In the genomic region with DNA sequence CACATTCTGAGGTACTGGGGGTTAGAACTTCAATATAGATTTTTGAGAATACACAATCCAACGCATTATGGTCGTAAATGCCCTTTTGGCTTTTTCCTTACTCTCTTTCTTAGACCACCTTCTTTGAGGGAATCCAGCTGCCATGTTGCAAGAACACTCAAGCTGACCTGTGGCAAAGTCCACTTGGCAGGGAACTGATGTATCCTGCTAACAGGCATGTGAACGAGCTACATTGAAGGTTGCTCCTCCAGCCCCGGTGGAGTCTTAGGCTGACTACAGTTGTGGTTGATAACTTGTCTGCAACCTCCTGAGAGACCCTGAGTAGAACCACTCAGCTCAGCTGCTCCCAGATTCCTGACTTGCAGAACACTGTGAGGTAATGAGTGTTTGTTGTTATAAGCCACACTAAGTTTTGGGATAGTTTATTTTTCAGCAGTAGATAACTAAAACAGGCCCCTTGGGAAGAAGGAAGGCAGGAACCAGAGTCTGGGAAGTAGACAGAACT, we compare ENCODE assay signal across 19 cellular contexts.
DNase-seq lines count a peak whose midpoint lies in the region; ATAC-seq, FAIRE-seq and TF ChIP-seq lines count a peak whose summit lies in the region.
"Had no signal": no experiment of that assay in that cellular context is flagged by ENCODE, and none has a peak within 500 bp of the region (broad histone marks: within the 10 kb centered on the region; RNA-seq: fewer than 3 reads in every experiment).

No MANE protein-coding gene starts in this region.

- H3K36me3 ChIP-seq in HepG2 (replicated peaks in 1 of 2; ENCODE audit: control insufficient read depth in 1 of 2, insufficient read depth in 2 of 2, low read length in 2 of 2) (no peaks in the 10 kb centered on the region), right lobe of liver (no peaks in the 10 kb centered on the region), esophagus muscularis mucosa (no peaks in the 10 kb centered on the region), small intestine (ENCODE audit: control insufficient read depth in 2 of 2, insufficient read depth in 2 of 2, low read length in 2 of 2) (no peaks in the 10 kb centered on the region), right atrium auricular region (no peaks in the 10 kb centered on the region)

- ATAC-seq in HepG2 (no peak), right lobe of liver (no peak), GM21367 (IDR thresholded peaks at IDR 0.05; ENCODE audit: unreplicated experiment) (no peak)
- ATAC-seq: A549 had no signal

- no peak overlapping the region for H2AFZ ChIP-seq in HepG2 (ENCODE audit: low read length)

- TF ChIP-seq EP300 in HepG2 (IDR thresholded peaks at IDR 0.05; ENCODE audit: low read depth in 2 of 2, low read length in 2 of 2) (no peak), HepG2 (CRISPR knock-in tag; IDR thresholded peaks at IDR 0.05; ENCODE audit: borderline replicate concordance) (no peak), esophagus muscularis mucosa (IDR thresholded peaks at IDR 0.05) (no peak)

- intact Hi-C loops in HepG2 (cut with micrococcal nuclease; ENCODE audit: unreplicated experiment) (no loop called here), right lobe of liver (cut with DNase I) (no loop called here), esophagus muscularis mucosa (cut with DNase I) (no loop called here)

- H3K4me1 ChIP-seq in HepG2 (ENCODE audit: insufficient read depth, low read length): no peaks in the 10 kb centered on the region
- H3K4me1 ChIP-seq in right lobe of liver: no peaks in the 10 kb centered on the region
- no peaks in the 10 kb centered on the region for H3K4me1 ChIP-seq in esophagus muscularis mucosa
- no peaks in the 10 kb centered on the region for H3K4me1 ChIP-seq in small intestine (ENCODE audit: control insufficient read depth in 2 of 2, insufficient read depth in 1 of 2, low read depth in 1 of 2, low read length in 1 of 2)
- H3K4me1 ChIP-seq in right atrium auricular region: no peaks in the 10 kb centered on the region
- H3K4me1 ChIP-seq: A549, Caco-2 had no signal

- TF ChIP-seq RAD21 in HepG2 (CRISPR knock-in tag; IDR thresholded peaks at IDR 0.05): no peak

- no peak for TF ChIP-seq CTCF in HepG2 (CRISPR knock-in tag; IDR thresholded peaks at IDR 0.05)
- no peak for TF ChIP-seq CTCF in right lobe of liver (IDR thresholded peaks at IDR 0.05)
- TF ChIP-seq CTCF in esophagus muscularis mucosa (IDR thresholded peaks at IDR 0.05): no peak
- no peak for TF ChIP-seq CTCF in right atrium auricular region (IDR thresholded peaks at IDR 0.05)
- no peak for TF ChIP-seq CTCF in GM13977 (IDR thresholded peaks at IDR 0.05; ENCODE audit: extremely low read depth, insufficient read depth, missing control alignments)

- TF ChIP-seq POLR2A in HepG2 (IDR thresholded peaks at IDR 0.05; ENCODE audit: insufficient read depth in 1 of 2, low read depth in 2 of 2, low read length in 2 of 2) (no peak), right lobe of liver (IDR thresholded peaks at IDR 0.05) (no peak), esophagus muscularis mucosa (IDR thresholded peaks at IDR 0.05; ENCODE audit: low read depth) (no peak)

- H3K79me2 ChIP-seq in HepG2 (ENCODE audit: insufficient read depth, low read length): no peaks in the 10 kb centered on the region

- no peak overlapping the region for H3K9ac ChIP-seq in HepG2 (ENCODE audit: insufficient read depth, low read depth, low read length)

- no peaks in the 10 kb centered on the region for H4K20me1 ChIP-seq in HepG2 (ENCODE audit: insufficient read depth, low read length)

- no peak for FAIRE-seq in HepG2 (lab: Jason Lieb, UNC)
- no peak for FAIRE-seq in small intestine (lab: Jason Lieb, UNC)
- FAIRE-seq: A549, D721Med, G401.6, GM12891, H54 had no signal

- H3K4me2 ChIP-seq in HepG2 (ENCODE audit: low read depth, low read length): no peak overlapping the region
- H3K4me2 ChIP-seq: A549 had no signal

- H3K4me3 ChIP-seq in HepG2 (replicated peaks in 1 of 3; ENCODE audit: insufficient read depth in 1 of 3, low read depth in 2 of 3, low read length in 3 of 3) (no peak overlapping the region), right lobe of liver (no peak overlapping the region), esophagus muscularis mucosa (no peak overlapping the region), small intestine (ENCODE audit: low read depth in 1 of 2, low read length in 2 of 2) (no peak overlapping the region), right atrium auricular region (no peak overlapping the region)
- H3K4me3 ChIP-seq: A549 had no signal

- in situ Hi-C loops in HepG2 (cut with HindIII; ENCODE audit: extremely low pct_ligation_motif_present, low pct_unique_long_range_greater_than_20kb): no loop called here
- in situ Hi-C loops in GM13977 (cut with MboI; ENCODE audit: low pct_unique_long_range_greater_than_20kb, low sequenced_read_pairs, unreplicated experiment): no loop called here

- DNase-seq in HepG2 (ENCODE audit: low spot score) (no peak), right lobe of liver (no peak), esophagus muscularis mucosa (ENCODE audit: extremely low spot score) (peak; percentile 45), small intestine (peak; percentile 61), right atrium auricular region (ENCODE audit: low spot score) (no peak), GM13977 (ENCODE audit: low spot score) (no peak)
- DNase-seq: AML-193; Caco-2; CD4-positive, alpha-beta T cell; HCEC 1CT; KBM-7 had no signal

- H3K27me3 ChIP-seq in HepG2 (ENCODE audit: control insufficient read depth in 1 of 2, insufficient read depth in 2 of 2, low read length in 2 of 2) (peaks cover 0 to 4% of the 10 kb centered on the region in 2 experiments; a peak in 2 of 5 replicates), right lobe of liver (no peaks in the 10 kb centered on the region), esophagus muscularis mucosa (no peaks in the 10 kb centered on the region), small intestine (ENCODE audit: control insufficient read depth in 2 of 2, insufficient read depth in 2 of 2, low read length in 2 of 2) (no peaks in the 10 kb centered on the region), right atrium auricular region (no peaks in the 10 kb centered on the region)

- H3K27ac ChIP-seq in HepG2 (ENCODE audit: extremely low read length, insufficient read depth, low read length) (no peak overlapping the region), right lobe of liver (no peak overlapping the region), esophagus muscularis mucosa (replicated peaks in 1 of 4) (no peak overlapping the region), small intestine (ENCODE audit: low read depth in 1 of 2, low read length in 1 of 2) (no peak overlapping the region), right atrium auricular region (no peak overlapping the region)
- H3K27ac ChIP-seq: 22Rv1, A549, C4-2B had no signal

- CTCF ChIA-PET in HepG2 (lab: Yijun Ruan, JAX; ENCODE audit: low intra/inter-chr PET ratio, low total read pairs): no interaction called here

- WGBS in HepG2 (ENCODE audit: low lambda C conversion rate): 3% methylated on average over 2 of the region's 4 CpGs
- WGBS in right lobe of liver (ENCODE audit: insufficient coverage, low coverage, low lambda C conversion rate, missing lambda C conversion rate): 57% methylated on average over 4 of the region's 4 CpGs
- 59% methylated on average over 4 of the region's 4 CpGs for WGBS in esophagus muscularis mucosa
- WGBS in small intestine, 3 donors: 56 to 66% (median 57%) methylated on average over 4 of the region's 4 CpGs

- POLR2A ChIA-PET in HepG2 (lab: Yijun Ruan, JAX): no interaction called here

- no peaks in the 10 kb centered on the region for H3K9me3 ChIP-seq in HepG2 (ENCODE audit: low read length)
- no peaks in the 10 kb centered on the region for H3K9me3 ChIP-seq in right lobe of liver
- H3K9me3 ChIP-seq in esophagus muscularis mucosa: no peaks in the 10 kb centered on the region
- H3K9me3 ChIP-seq in small intestine (ENCODE audit: control insufficient read depth, low read depth): no peaks in the 10 kb centered on the region
- H3K9me3 ChIP-seq in right atrium auricular region: no peaks in the 10 kb centered on the region
- H3K9me3 ChIP-seq: A549, Caco-2 had no signal

- BruUV-seq in HepG2 (replicated peaks; lab: Mats Ljungman, UMichigan): no TSS peak

TF ChIP-seq in HepG2, 621 proteins besides CTCF, POLR2A, EP300 and RAD21 (continues in another document):
- 0 out of 2 replicates have a peak, but pooled peaks have one; percentile 49 for TF ChIP-seq ZNF644 (CRISPR knock-in tag; IDR thresholded peaks at IDR 0.05; ENCODE audit: low read depth)

Comparison
In these comparisons a context has a peak if more than half of its experiments do, and no peak if none do; other contexts are left out.
1. DNase-seq: peak in esophagus muscularis mucosa (single experiment) and small intestine (single experiment); none in HepG2 (single experiment), right lobe of liver (0 of 3), right atrium auricular region (single experiment) and GM13977 (single experiment).